ENCODE assay signal across 16 cellular contexts in the genomic region with DNA sequence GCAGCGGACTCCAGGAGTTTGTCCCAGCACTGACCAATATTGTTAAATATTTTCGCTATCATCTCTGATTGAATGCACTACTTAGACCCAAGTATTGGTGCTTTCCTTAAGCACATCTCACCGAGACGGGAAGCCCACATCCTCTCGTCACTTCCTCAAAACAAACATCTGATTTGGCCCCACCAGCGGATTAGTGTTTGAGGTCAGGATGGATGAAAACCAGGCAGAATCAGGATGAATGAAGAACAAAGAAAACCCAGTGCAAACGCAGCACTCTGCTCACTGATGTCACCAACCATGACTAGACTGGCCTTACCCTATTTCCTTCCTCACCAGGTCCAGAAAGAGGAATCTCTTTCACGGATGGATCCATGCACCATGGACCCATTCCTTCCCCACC. TPM values are rescaled to one million over a fixed set of nuclear protein-coding genes. Genes with fewer than 3 reads are reported as not detected.
DNase-seq lines count a peak whose midpoint lies in the region; ATAC-seq and TF ChIP-seq lines count a peak whose summit lies in the region.
"Had no signal": no experiment of that assay in that cellular context is flagged by ENCODE, and none has a peak within 500 bp of the region (broad histone marks: within the 10 kb centered on the region; RNA-seq: fewer than 3 reads in every experiment).

No MANE protein-coding gene starts in this region.

- H3K4me3 ChIP-seq in OCI-LY3 (ENCODE audit: low read length) (peak overlapping the region; percentile 18), foreskin fibroblast (ENCODE audit: low read depth in 1 of 2, low read length in 2 of 2) (no peak overlapping the region)

- H3K27me3 Mint-ChIP-seq in activated T-helper 17 cell treated with anti-CD3 and anti-CD28 coated beads, Interleukin-2, amount 50 U/mL, for 72 hours: no peaks in the 10 kb centered on the region
- H3K27me3 Mint-ChIP-seq in natural killer cell (ENCODE audit: low read depth in 2 of 2): peaks cover 0 to 4% of the 10 kb centered on the region in 2 donors

- peak overlapping the region; percentile 25 for H3K27ac Mint-ChIP-seq in activated T-helper 17 cell treated with anti-CD3 and anti-CD28 coated beads, Interleukin-2, amount 50 U/mL, for 72 hours
- H3K27ac Mint-ChIP-seq in natural killer cell: no peak overlapping the region

- peak; percentile 25 for DNase-seq in activated naive CD4-positive, alpha-beta T cell treated with Interleukin-2 at 50 U/mL for 16 hours
- no peak for DNase-seq in activated naive CD4-positive, alpha-beta T cell (lab: John Stamatoyannopoulos, UW)
- no peak for DNase-seq in natural killer cell
- no peak for DNase-seq in NCI-H2107 (lab: John Stamatoyannopoulos, UW)
- no peak for DNase-seq in foreskin fibroblast
- DNase-seq: ACHN, brain microvascular endothelial cell, H7, islet precursor cell, NCI-H226, Right ventricle myocardium superior had no signal

- H3K9me3 ChIP-seq in OCI-LY3 (ENCODE audit: insufficient read depth, low read length): no peaks in the 10 kb centered on the region

- no peak overlapping the region for H3K27ac ChIP-seq in OCI-LY3 (ENCODE audit: low read length)
- H3K27ac ChIP-seq: brain microvascular endothelial cell had no signal

- H4K20me1 ChIP-seq in OCI-LY3 (ENCODE audit: insufficient read depth, low read length): no peaks in the 10 kb centered on the region

- H3K36me3 ChIP-seq in OCI-LY3 (replicated peaks; ENCODE audit: low read depth, low read length): no peaks in the 10 kb centered on the region

- TF ChIP-seq CTCF in OCI-LY3 (IDR thresholded peaks at IDR 0.05; ENCODE audit: low read depth, low read length): no peak
- no peak for TF ChIP-seq CTCF in natural killer cell (IDR thresholded peaks at IDR 0.05)
- no peak for TF ChIP-seq CTCF in foreskin fibroblast (IDR thresholded peaks at IDR 0.05; ENCODE audit: low read depth, low read length)

- intact Hi-C loops in natural killer cell (cut with micrococcal nuclease): no loop called here

- peak overlapping the region; percentile 40; the same call in 1 of the 2 replicates for H2AFZ ChIP-seq in OCI-LY3 (ENCODE audit: low read depth, low read length)

- ATAC-seq in activated T-helper 17 cell treated with anti-CD3 and anti-CD28 coated beads, Interleukin-2, amount 50 U/mL, for 72 hours (replicated peaks): no peak
- ATAC-seq in natural killer cell (no peak), HG02588 (IDR thresholded peaks at IDR 0.05; ENCODE audit: unreplicated experiment) (no peak)

- H3K4me1 Mint-ChIP-seq in activated T-helper 17 cell treated with anti-CD3 and anti-CD28 coated beads, Interleukin-2, amount 50 U/mL, for 72 hours: peaks cover 28% of the 10 kb centered on the region
- H3K4me1 Mint-ChIP-seq in natural killer cell: peaks cover 27 to 33% of the 10 kb centered on the region in 2 donors

- H3K79me2 ChIP-seq in OCI-LY3 (ENCODE audit: low read length): no peaks in the 10 kb centered on the region

- peaks cover 78% of the 10 kb centered on the region for H3K36me3 Mint-ChIP-seq in activated T-helper 17 cell treated with anti-CD3 and anti-CD28 coated beads, Interleukin-2, amount 50 U/mL, for 72 hours (ENCODE audit: low read depth)
- H3K36me3 Mint-ChIP-seq in natural killer cell: no peaks in the 10 kb centered on the region

- peak overlapping the region; percentile 39 for H3K4me3 Mint-ChIP-seq in activated T-helper 17 cell treated with anti-CD3 and anti-CD28 coated beads, Interleukin-2, amount 50 U/mL, for 72 hours
- H3K4me3 Mint-ChIP-seq in natural killer cell: peak overlapping the region; percentile 26

- peak overlapping the region; percentile 45 for H3K4me2 ChIP-seq in OCI-LY3 (ENCODE audit: low read length)

- peaks cover 9% of the 10 kb centered on the region for H3K4me1 ChIP-seq in OCI-LY3 (ENCODE audit: low read length)

- H3K9ac ChIP-seq in OCI-LY3 (ENCODE audit: low read length): no peak overlapping the region

- no peaks in the 10 kb centered on the region for H3K9me3 Mint-ChIP-seq in activated T-helper 17 cell treated with anti-CD3 and anti-CD28 coated beads, Interleukin-2, amount 50 U/mL, for 72 hours
- H3K9me3 Mint-ChIP-seq in natural killer cell: no peaks in the 10 kb centered on the region

- no peaks in the 10 kb centered on the region for H3K27me3 ChIP-seq in OCI-LY3 (ENCODE audit: low read depth, low read length)
- H3K27me3 ChIP-seq: brain microvascular endothelial cell had no signal

RNA-seq across cellular contexts. Expression of a gene that starts 6.0 kb away (rescaled TPM):
- total RNA-seq in activated T-helper 17 cell treated with anti-CD3 and anti-CD28 coated beads, Interleukin-2, amount 50 U/mL, for 72 hours: 10 to 100 TPM; 11.2 to 52.5 TPM
- 100 to 1,000 TPM in 1 of 3 donors, 10 to 100 TPM in 2; 44.5 to 141 (median 55.5) TPM for total RNA-seq in natural killer cell

RNA-seq across cellular contexts. Expression of a gene that starts 24.4 kb away (rescaled TPM):
- under 1 TPM; 0.22 to 0.61 TPM for total RNA-seq in activated T-helper 17 cell treated with anti-CD3 and anti-CD28 coated beads, Interleukin-2, amount 50 U/mL, for 72 hours
- total RNA-seq in natural killer cell: under 1 TPM in 2 of 3 donors, not detected in 1; 0.19 to 0.38 TPM

RNA-seq across cellular contexts. Expression of a gene that starts 44.6 kb away (rescaled TPM):
- 10 to 100 TPM; 12.9 to 27.6 TPM for total RNA-seq in activated T-helper 17 cell treated with anti-CD3 and anti-CD28 coated beads, Interleukin-2, amount 50 U/mL, for 72 hours
- 10 to 100 TPM; 36.3 to 50.5 (median 37.6) TPM for total RNA-seq in natural killer cell

RNA-seq across cellular contexts. Expression of a gene that starts 51.9 kb away (rescaled TPM):
- not detected for total RNA-seq in activated T-helper 17 cell treated with anti-CD3 and anti-CD28 coated beads, Interleukin-2, amount 50 U/mL, for 72 hours
- total RNA-seq in natural killer cell: not detected
- total RNA-seq: activated CD8-positive, alpha-beta memory T cell treated with anti-CD3 and anti-CD28 coated beads for 36 hours; fibroblast of lung; H7; Right ventricle myocardium superior had no signal

RNA-seq across cellular contexts. Expression of a gene that starts 52.1 kb away (rescaled TPM):
- total RNA-seq in activated T-helper 17 cell treated with anti-CD3 and anti-CD28 coated beads, Interleukin-2, amount 50 U/mL, for 72 hours: 1 to 10 TPM in 1 of 2 donors, under 1 TPM in 1; 0.74 to 1.4 TPM
- total RNA-seq in natural killer cell: under 1 TPM; 0.24 to 0.75 (median 0.50) TPM
